In genomic region chr2:184611221-184612085, GRCh38 we compare ENCODE assay signal across 10 cellular contexts. TPM values are rescaled to one million over a fixed set of nuclear protein-coding genes. Genes with fewer than 3 reads are reported as not detected.
DNase-seq lines count a peak whose midpoint lies in the region; ATAC-seq and TF ChIP-seq lines count a peak whose summit lies in the region.
"Had no signal": no experiment of that assay in that cellular context is flagged by ENCODE, and none has a peak within 500 bp of the region (broad histone marks: within the 10 kb centered on the region; RNA-seq: fewer than 3 reads in every experiment).

No MANE protein-coding gene starts in this region.

- no peak overlapping the region for H3K4me2 ChIP-seq in OCI-LY7 (ENCODE audit: low read length)

- H3K27me3 Mint-ChIP-seq in activated T-cell treated with anti-CD3 and anti-CD28 coated beads, Interleukin-2, amount 50 U/mL, for 72 hours (ENCODE audit: low read depth), result no peaks in the 10 kb centered on the region
- H3K27me3 Mint-ChIP-seq in activated CD8-positive, alpha-beta memory T cell treated with anti-CD3 and anti-CD28 coated beads, Interleukin-2, amount 10 ng/mL, durations not matched to agents 7 days and 5 days, result no peaks in the 10 kb centered on the region

- H3K36me3 ChIP-seq in OCI-LY7 (ENCODE audit: insufficient read depth, low read length), result peaks cover 78% of the 10 kb centered on the region

- no peak overlapping the region for H3K27ac Mint-ChIP-seq in activated T-cell treated with anti-CD3 and anti-CD28 coated beads, Interleukin-2, amount 50 U/mL, for 72 hours
- H3K27ac Mint-ChIP-seq in activated CD8-positive, alpha-beta memory T cell treated with anti-CD3 and anti-CD28 coated beads, Interleukin-2, amount 10 ng/mL, durations not matched to agents 7 days and 5 days, result no peak overlapping the region

- POLR2A ChIA-PET in OCI-LY7 (lab: Charles Lee), result interaction anchor here (0.7 to 4.2 kb wide), 8 partner anchors 9 to 474 kb away, joined by 3 to 15 read pairs (median 3); partner anchors contain the start of gene ZNF804A

- CTCF ChIA-PET in OCI-LY7 (lab: Charles Lee; ENCODE audit: unreplicated experiment), result no interaction called here
- CTCF ChIA-PET in activated CD8-positive, alpha-beta memory T cell treated with anti-CD3 and anti-CD28 coated beads, Interleukin-2, amount 10 ng/mL, durations not matched to agents 7 days and 5 days (lab: Charles Lee), result no interaction called here

- peak; percentile 47 for DNase-seq in A172 (ENCODE audit: low spot score)
- peak; percentile 42 for DNase-seq in OCI-LY7 (ENCODE audit: low spot score)
- DNase-seq in fibroblast of the aortic adventitia (ENCODE audit: low read depth), result peak; percentile 73
- DNase-seq in activated T-cell treated with anti-CD3 and anti-CD28 coated beads, Interleukin-2, amount 50 U/mL, for 72 hours, result no peak
- DNase-seq in middle frontal gyrus (ENCODE audit: extremely low spot score, low spot score), result no peak
- no peak for DNase-seq in activated CD8-positive, alpha-beta memory T cell treated with anti-CD3 and anti-CD28 coated beads, Interleukin-2, amount 10 ng/mL, durations not matched to agents 7 days and 5 days
- DNase-seq: aorta, NCI-H774 had no signal

- no peak overlapping the region for H3K27ac ChIP-seq in OCI-LY7 (ENCODE audit: low read depth, low read length, poor library complexity, severe bottlenecking)

- H3K9me3 Mint-ChIP-seq in activated T-cell treated with anti-CD3 and anti-CD28 coated beads, Interleukin-2, amount 50 U/mL, for 72 hours, result peaks cover 1 to 6% of the 10 kb centered on the region in 2 donors
- peaks cover 2% of the 10 kb centered on the region for H3K9me3 Mint-ChIP-seq in activated CD8-positive, alpha-beta memory T cell treated with anti-CD3 and anti-CD28 coated beads, Interleukin-2, amount 10 ng/mL, durations not matched to agents 7 days and 5 days (ENCODE audit: low read depth)

- no TSS peak for BruUV-seq in OCI-LY7 (replicated peaks; lab: Mats Ljungman, UMichigan)

- H3K4me3 Mint-ChIP-seq in activated T-cell treated with anti-CD3 and anti-CD28 coated beads, Interleukin-2, amount 50 U/mL, for 72 hours, result no peak overlapping the region
- H3K4me3 Mint-ChIP-seq in activated CD8-positive, alpha-beta memory T cell treated with anti-CD3 and anti-CD28 coated beads, Interleukin-2, amount 10 ng/mL, durations not matched to agents 7 days and 5 days, result no peak overlapping the region

- H3K36me3 Mint-ChIP-seq in activated T-cell treated with anti-CD3 and anti-CD28 coated beads, Interleukin-2, amount 50 U/mL, for 72 hours (ENCODE audit: insufficient read depth in 2 of 2), result no peaks in the 10 kb centered on the region
- no peaks in the 10 kb centered on the region for H3K36me3 Mint-ChIP-seq in activated CD8-positive, alpha-beta memory T cell treated with anti-CD3 and anti-CD28 coated beads, Interleukin-2, amount 10 ng/mL, durations not matched to agents 7 days and 5 days

- TF ChIP-seq CTCF in OCI-LY7 (conservative IDR thresholded peaks at IDR 0.05; ENCODE audit: low read length) (peak; percentile 87), fibroblast of the aortic adventitia (IDR thresholded peaks at IDR 0.05; ENCODE audit: insufficient read depth, low read length) (peak; percentile 45)

- no peaks in the 10 kb centered on the region for H3K4me1 ChIP-seq in OCI-LY7 (ENCODE audit: insufficient read depth, low read length, poor library complexity, severe bottlenecking)

- H3K4me1 Mint-ChIP-seq in activated T-cell treated with anti-CD3 and anti-CD28 coated beads, Interleukin-2, amount 50 U/mL, for 72 hours (ENCODE audit: low read depth), result no peaks in the 10 kb centered on the region
- H3K4me1 Mint-ChIP-seq in activated CD8-positive, alpha-beta memory T cell treated with anti-CD3 and anti-CD28 coated beads, Interleukin-2, amount 10 ng/mL, durations not matched to agents 7 days and 5 days, result no peaks in the 10 kb centered on the region

- H2AFZ ChIP-seq in OCI-LY7 (ENCODE audit: low read length), result no peak overlapping the region

- no peaks in the 10 kb centered on the region for H3K9me2 ChIP-seq in OCI-LY7 (ENCODE audit: insufficient read depth, low read length)

- H3K79me2 ChIP-seq in OCI-LY7 (ENCODE audit: insufficient read depth, low read depth, low read length), result peaks cover 89% of the 10 kb centered on the region

- H3K4me3 ChIP-seq in OCI-LY7 (ENCODE audit: low read depth, low read length, poor library complexity, severe bottlenecking), result no peak overlapping the region
- H3K4me3 ChIP-seq in fibroblast of the aortic adventitia (ENCODE audit: low read depth, low read length), result no peak overlapping the region

- TF ChIP-seq POLR2A in GM18505 (IDR thresholded peaks at IDR 0.05; ENCODE audit: borderline replicate concordance, extremely low read depth, insufficient read depth, insufficient read length), result no peak

- ATAC-seq in GM18505 (IDR thresholded peaks at IDR 0.05; ENCODE audit: unreplicated experiment), result peak; percentile 59
- no peak for ATAC-seq in HG02763 (IDR thresholded peaks at IDR 0.05; ENCODE audit: unreplicated experiment)
- ATAC-seq in activated T-cell treated with anti-CD3 and anti-CD28 coated beads, Interleukin-2, amount 50 U/mL, for 72 hours (replicated peaks in 1 of 2), result no peak
- ATAC-seq in activated CD8-positive, alpha-beta memory T cell treated with anti-CD3 and anti-CD28 coated beads, Interleukin-2, amount 10 ng/mL, durations not matched to agents 7 days and 5 days, result no peak

- H4K20me1 ChIP-seq in OCI-LY7 (ENCODE audit: insufficient read depth, low read length), result peaks cover 2% of the 10 kb centered on the region; the same call in 1 of the 2 replicates

- peaks cover 32% of the 10 kb centered on the region for H3K9me3 ChIP-seq in OCI-LY7 (ENCODE audit: low read length)

- intact Hi-C loops in OCI-LY7 (cut with micrococcal nuclease; ENCODE audit: unreplicated experiment), result no loop called here

RNA-seq across cellular contexts. Expression of gene ZNF804A, which starts 13.1 kb away (rescaled TPM):
- 2.8 and 3.6 TPM in 2 replicates for total RNA-seq in A172 (2014; rRNA removed; shearing (Covaris generic))
- total RNA-seq in OCI-LY7 (2014; rRNA removed; shearing (Covaris generic)), result 19.9 and 24.1 TPM in 2 replicates
- total RNA-seq in OCI-LY7 (2022) (14.3 and 14.4 TPM in 2 replicates), fibroblast of the aortic adventitia (ENCODE audit: low replicate concordance) (4.7 and 12.9 TPM in 2 replicates)
- total RNA-seq in activated T-cell treated with anti-CD3 and anti-CD28 coated beads, Interleukin-2, amount 50 U/mL, for 72 hours, result not detected
- total RNA-seq in activated CD8-positive, alpha-beta memory T cell treated with anti-CD3 and anti-CD28 coated beads, Interleukin-2, amount 10 ng/mL, durations not matched to agents 7 days and 5 days, result not detected

Comparison
In these comparisons a context has a peak if more than half of its experiments do, and no peak if none do; other contexts are left out.
1. DNase-seq: peak in A172 (single experiment), OCI-LY7 (single experiment) and fibroblast of the aortic adventitia (single experiment); none in activated T-cell treated with anti-CD3 and anti-CD28 coated beads, Interleukin-2, amount 50 U/mL, for 72 hours (0 of 2), middle frontal gyrus (single experiment) and activated CD8-positive, alpha-beta memory T cell treated with anti-CD3 and anti-CD28 coated beads, Interleukin-2, amount 10 ng/mL, durations not matched to agents 7 days and 5 days (single experiment).